21 cellular contexts compared by ENCODE assay signal in genomic region chr3:186354100-186354499, GRCh38. TPM values are rescaled to one million over a fixed set of nuclear protein-coding genes. Genes with fewer than 3 reads are reported as not detected.
DNase-seq lines count a peak whose midpoint lies in the region; ATAC-seq and TF ChIP-seq lines count a peak whose summit lies in the region.
"Had no signal": no experiment of that assay in that cellular context is flagged by ENCODE, and none has a peak within 500 bp of the region (broad histone marks: within the 10 kb centered on the region; RNA-seq: fewer than 3 reads in every experiment).

No MANE protein-coding gene starts in this region.

- H3K9me3 ChIP-seq in smooth muscle cell (replicated peaks; ENCODE audit: low read depth): no peaks in the 10 kb centered on the region
- H3K9me3 ChIP-seq: SJCRH30 had no signal

- H3K9ac ChIP-seq in mesendoderm (ENCODE audit: low read length): no peak overlapping the region
- no peak overlapping the region for H3K9ac ChIP-seq in smooth muscle cell (ENCODE audit: low read depth)
- H3K9ac ChIP-seq: KMS-11 had no signal

- H4K20me1 ChIP-seq in smooth muscle cell (ENCODE audit: low read depth): no peaks in the 10 kb centered on the region

- no peak overlapping the region for H2BK5ac ChIP-seq in mesendoderm (ENCODE audit: low read length)

- H3K4me3 ChIP-seq in choroid plexus epithelial cell (ENCODE audit: low read depth, low read length) (no peak overlapping the region), mesendoderm (ENCODE audit: low read length) (no peak overlapping the region), smooth muscle cell (no peak overlapping the region)
- H3K4me3 ChIP-seq: SJCRH30 had no signal

- no peaks in the 10 kb centered on the region for H3K36me3 ChIP-seq in mesendoderm (ENCODE audit: control insufficient read depth, insufficient read depth, low read length)
- no peaks in the 10 kb centered on the region for H3K36me3 ChIP-seq in smooth muscle cell (ENCODE audit: low read depth)
- H3K36me3 ChIP-seq: SJCRH30 had no signal

- H3K4me2 ChIP-seq in mesendoderm (ENCODE audit: low read length) (no peak overlapping the region), smooth muscle cell (peak overlapping the region; percentile 50)
- H3K4me2 ChIP-seq: KMS-11 had no signal

- H2BK120ac ChIP-seq in mesendoderm (ENCODE audit: low read depth, low read length): no peak overlapping the region

- no peak overlapping the region for H3K18ac ChIP-seq in mesendoderm (ENCODE audit: low read length)

- H3K79me1 ChIP-seq in mesendoderm (ENCODE audit: low read length): no peaks in the 10 kb centered on the region

- DNase-seq in EH (ENCODE audit: low read depth): peak; percentile 32
- peak; percentile 16 for DNase-seq in choroid plexus epithelial cell (ENCODE audit: low read depth)
- DNase-seq in mesendoderm: peak; percentile 49
- no peak for DNase-seq in smooth muscle cell (lab: John Stamatoyannopoulos, UW; ENCODE audit: unreplicated experiment)
- no peak for DNase-seq in stimulated activated CD4-positive, alpha-beta T cell treated with anti-CD3 and anti-CD28 coated beads, Interleukin-2, amount 100 ng/mL, for 24 hours
- DNase-seq in activated CD4-positive, alpha-beta T cell treated with anti-CD3 and anti-CD28 coated beads, Interleukin-2, amount 50 U/mL, for 1 hour: no peak
- DNase-seq: ACHN, AML-193, DMS79 treated with DMSO at 0.1 percent for 48 hours, GDM1, MV-4-11, NCI-H187, NCI-H2107, NCI-H2227 treated with DMSO at 0.1 percent for 48 hours, NCI-H524, NCI-H82, PC-3, SJCRH30 had no signal

- H2BK15ac ChIP-seq in mesendoderm (replicated peaks; ENCODE audit: low read depth): no peak overlapping the region

- H3F3A ChIP-seq in smooth muscle cell (ENCODE audit: low read depth): no peaks in the 10 kb centered on the region

- no peak overlapping the region for H3K27ac ChIP-seq in mesendoderm (ENCODE audit: low read depth, low read length)
- no peak overlapping the region for H3K27ac ChIP-seq in smooth muscle cell (ENCODE audit: low read depth)
- H3K27ac ChIP-seq: C4-2B, KMS-11, SJCRH30 had no signal

- H3K4me1 ChIP-seq in mesendoderm (ENCODE audit: control insufficient read depth, low read depth, low read length) (no peaks in the 10 kb centered on the region), smooth muscle cell (ENCODE audit: low read depth) (no peaks in the 10 kb centered on the region)
- H3K4me1 ChIP-seq: SJCRH30 had no signal

- H3K23ac ChIP-seq in mesendoderm (ENCODE audit: low read length): no peak overlapping the region

- no peak overlapping the region for H2AK5ac ChIP-seq in mesendoderm (ENCODE audit: low read length)

- H3K27me3 ChIP-seq in mesendoderm (ENCODE audit: insufficient read depth, low read length, poor library complexity): no peaks in the 10 kb centered on the region
- H3K27me3 ChIP-seq in smooth muscle cell (ENCODE audit: low read depth): peaks cover 14% of the 10 kb centered on the region
- H3K27me3 ChIP-seq: SJCRH30 had no signal

- no peak overlapping the region for H4K5ac ChIP-seq in mesendoderm (ENCODE audit: low read length)

- no peak for ATAC-seq in HG03432 (IDR thresholded peaks at IDR 0.05; ENCODE audit: unreplicated experiment)
- ATAC-seq: PC-3 had no signal

- no CpG with 5 or more reads among the region's 5 CpGs for WGBS in mesendoderm (ENCODE audit: extremely low coverage, insufficient coverage, low lambda C conversion rate)
- WGBS in smooth muscle cell (ENCODE audit: low lambda C conversion rate): 16% methylated on average over 5 of the region's 5 CpGs

- TF ChIP-seq CTCF in choroid plexus epithelial cell (conservative IDR thresholded peaks at IDR 0.05; ENCODE audit: low read depth, low read length) (no peak), smooth muscle cell (IDR thresholded peaks at IDR 0.05; ENCODE audit: borderline replicate concordance, insufficient read depth, poor library complexity, severe bottlenecking) (no peak)

- peak overlapping the region; percentile 42 for H2AFZ ChIP-seq in smooth muscle cell (ENCODE audit: low read depth)

- no peak overlapping the region for H3K56ac ChIP-seq in mesendoderm (ENCODE audit: low read length)

- H4K8ac ChIP-seq in mesendoderm (ENCODE audit: low read depth, low read length): no peak overlapping the region

- H3K79me2 ChIP-seq in mesendoderm (ENCODE audit: control insufficient read depth, insufficient read depth, low read length) (no peaks in the 10 kb centered on the region), smooth muscle cell (ENCODE audit: low read depth) (no peaks in the 10 kb centered on the region)

- no peak overlapping the region for H3K4ac ChIP-seq in mesendoderm (ENCODE audit: low read depth, low read length)

RNA-seq across cellular contexts. Expression of gene DGKG, which starts 7.9 kb away (rescaled TPM):
- polyA plus RNA-seq in mesendoderm (2013, experiment 1 of 2): 0.29 TPM
- 0.63 TPM for polyA plus RNA-seq in mesendoderm (2013, experiment 2 of 2)
- 1.1 TPM in 1 of 2 replicates, not detected in the other for total RNA-seq in smooth muscle cell
- 0.64 TPM in 1 of 2 replicates, not detected in the other for polyA plus RNA-seq in smooth muscle cell

Comparison
In these comparisons a context has a peak if more than half of its experiments do, and no peak if none do; other contexts are left out.
1. DNase-seq: peak in EH (single experiment), choroid plexus epithelial cell (single experiment) and mesendoderm (single experiment); none in smooth muscle cell (single experiment), stimulated activated CD4-positive, alpha-beta T cell treated with anti-CD3 and anti-CD28 coated beads, Interleukin-2, amount 100 ng/mL, for 24 hours (0 of 2) and activated CD4-positive, alpha-beta T cell treated with anti-CD3 and anti-CD28 coated beads, Interleukin-2, amount 50 U/mL, for 1 hour (single experiment).